ENCODE assay signal across 10 cellular contexts in the genomic region with DNA sequence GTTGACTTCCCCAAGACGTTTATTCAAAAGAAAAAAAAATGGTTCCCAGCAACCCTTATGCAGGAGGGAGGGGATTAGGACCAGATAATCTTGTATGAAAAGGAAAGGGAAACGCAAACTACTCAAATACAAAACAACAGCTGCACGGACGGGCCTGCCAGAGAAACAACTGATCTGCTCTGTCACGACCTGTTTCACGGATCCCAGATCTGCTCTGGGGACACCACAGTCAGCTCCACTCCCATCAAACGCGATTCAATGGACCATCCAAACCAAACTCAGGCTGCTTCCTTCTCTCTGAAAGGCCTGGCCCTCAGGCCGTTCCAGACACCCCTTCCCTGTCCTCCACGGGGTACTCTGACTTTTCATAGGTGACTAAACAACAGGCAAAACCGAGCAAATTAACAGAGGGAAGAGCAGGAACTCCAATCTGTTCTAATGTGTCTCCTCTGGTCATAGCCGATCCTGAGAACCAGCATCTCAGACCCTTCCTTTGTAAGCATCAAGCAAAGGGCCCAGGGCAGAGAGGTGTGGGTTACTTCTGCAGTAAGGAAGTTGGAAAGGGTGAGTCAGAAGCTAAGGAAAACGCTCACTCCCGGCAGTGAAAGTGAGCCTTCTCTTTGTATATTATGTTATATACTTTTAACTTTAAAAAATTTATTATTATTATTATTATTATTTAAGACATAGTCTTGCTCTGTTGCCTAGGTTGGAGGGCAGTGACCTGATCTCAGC.
DNase-seq lines count a peak whose midpoint lies in the region; ATAC-seq and TF ChIP-seq lines count a peak whose summit lies in the region.
"Had no signal": no experiment of that assay in that cellular context is flagged by ENCODE, and none has a peak within 500 bp of the region (broad histone marks: within the 10 kb centered on the region; RNA-seq: fewer than 3 reads in every experiment).

No MANE protein-coding gene starts in this region.

- ATAC-seq in gastrocnemius medialis, result peak; percentile 82 to 85
- no peak for ATAC-seq in GM18511 (IDR thresholded peaks at IDR 0.05; ENCODE audit: unreplicated experiment)
- ATAC-seq in HG02759 (IDR thresholded peaks at IDR 0.05; ENCODE audit: unreplicated experiment), result no peak
- ATAC-seq: CD8-positive, alpha-beta T cell; left colon had no signal

- TF ChIP-seq CTCF in cardiac fibroblast (IDR thresholded peaks at IDR 0.05; ENCODE audit: low read depth, low read length), result no peak
- TF ChIP-seq CTCF in gastrocnemius medialis (IDR thresholded peaks at IDR 0.05 in 4 of 5, conservative IDR thresholded peaks at IDR 0.05 in 1 of 5), result no peak

- no peaks in the 10 kb centered on the region for H3K36me3 ChIP-seq in gastrocnemius medialis

- no peaks in the 10 kb centered on the region for H3K27me3 ChIP-seq in gastrocnemius medialis

- H3K9me3 ChIP-seq in gastrocnemius medialis, result no peaks in the 10 kb centered on the region

- intact Hi-C loops in gastrocnemius medialis (cut with DNase I; ENCODE audit: low total_unique reads), result no loop called here

- peaks cover 23 to 30% of the 10 kb centered on the region in 2 donors for H3K4me1 ChIP-seq in gastrocnemius medialis

- DNase-seq in ELR (ENCODE audit: low read depth) (peak; percentile 61), cardiac fibroblast (ENCODE audit: low read depth in 2 of 2) (peak; percentile 4 to 20), iris pigment epithelial cell (ENCODE audit: low read depth) (peak; percentile 76), gastrocnemius medialis (peak; percentile 73 to 77), hypothalamus (lab: John Stamatoyannopoulos, UW) (no peak), cerebellar nuclear complex (lab: John Stamatoyannopoulos, UW) (no peak)
- DNase-seq: CD8-positive, alpha-beta T cell; left colon had no signal

- peak overlapping the region; percentile 73 to 85 (median 78) for H3K27ac ChIP-seq in gastrocnemius medialis

- in situ Hi-C loops in gastrocnemius medialis (cut with MboI; ENCODE audit: low sequenced_read_pairs in 4 of 4), result no loop called here

- H3K4me3 ChIP-seq in cardiac fibroblast (replicated peaks in 1 of 2; ENCODE audit: low read depth in 2 of 2, low read length in 2 of 2), result no peak overlapping the region
- peak overlapping the region in 3 of 4 donors; percentile 5 to 26 (median 14) for H3K4me3 ChIP-seq in gastrocnemius medialis

- no peak for TF ChIP-seq POLR2A in gastrocnemius medialis (IDR thresholded peaks at IDR 0.05)

Comparison
In these comparisons a context has a peak if more than half of its experiments do, and no peak if none do; other contexts are left out.
1. DNase-seq: peak in ELR (single experiment), cardiac fibroblast (2 of 2), iris pigment epithelial cell (single experiment) and gastrocnemius medialis (2 of 2); none in hypothalamus (0 of 51) and cerebellar nuclear complex (0 of 2).
2. H3K4me3 ChIP-seq: peak in gastrocnemius medialis (3 of 4); none in cardiac fibroblast (0 of 2).
3. ATAC-seq: peak in gastrocnemius medialis (2 of 2); none in GM18511 (single experiment) and HG02759 (single experiment).